Comparison of ENCODE assay signal across 13 cellular contexts in genomic region chr2:1726558-1726957, GRCh38.
"Had no signal": no experiment of that assay in that cellular context is flagged by ENCODE, and none has a peak within 500 bp of the region (broad histone marks: within the 10 kb centered on the region; RNA-seq: fewer than 3 reads in every experiment).

No MANE protein-coding gene starts in this region.

- H3K27ac ChIP-seq: cardiac muscle cell had no signal

- H3K4me3 Mint-ChIP-seq: activated CD8-positive, alpha-beta memory T cell treated with anti-CD3 and anti-CD28 coated beads, Interleukin-2, amount 10 ng/mL, durations not matched to agents 7 days and 5 days; activated naive CD8-positive, alpha-beta T cell treated with anti-CD3 and anti-CD28 coated beads, Interleukin-2, amount 10 ng/mL, durations not matched to agents 7 days and 5 days; effector memory CD8-positive, alpha-beta T cell; stimulated activated naive CD8-positive, alpha-beta T cell treated with anti-CD3 and anti-CD28 coated beads, Interleukin-15, amount 100 ng/mL, for 72 hours had no signal

- H3K27ac Mint-ChIP-seq: activated CD8-positive, alpha-beta memory T cell treated with anti-CD3 and anti-CD28 coated beads, Interleukin-2, amount 10 ng/mL, durations not matched to agents 7 days and 5 days; activated naive CD8-positive, alpha-beta T cell treated with anti-CD3 and anti-CD28 coated beads, Interleukin-2, amount 10 ng/mL, durations not matched to agents 7 days and 5 days; effector memory CD8-positive, alpha-beta T cell; stimulated activated naive CD8-positive, alpha-beta T cell treated with anti-CD3 and anti-CD28 coated beads, Interleukin-15, amount 100 ng/mL, for 72 hours had no signal

- H3K4me1 Mint-ChIP-seq: activated CD8-positive, alpha-beta memory T cell treated with anti-CD3 and anti-CD28 coated beads, Interleukin-2, amount 10 ng/mL, durations not matched to agents 7 days and 5 days; activated naive CD8-positive, alpha-beta T cell treated with anti-CD3 and anti-CD28 coated beads, Interleukin-2, amount 10 ng/mL, durations not matched to agents 7 days and 5 days; stimulated activated naive CD8-positive, alpha-beta T cell treated with anti-CD3 and anti-CD28 coated beads, Interleukin-15, amount 100 ng/mL, for 72 hours had no signal

- H3K27me3 ChIP-seq: cardiac muscle cell had no signal

- DNase-seq: activated CD4-positive, alpha-beta T cell treated with anti-CD3 and anti-CD28 coated beads, Interleukin-2, amount 50 U/mL, for 48 hours; activated CD4-positive, CD25-positive, alpha-beta regulatory T cell treated with anti-CD3 and anti-CD28 coated beads, Interleukin-2, amount 50 U/mL, for 72 hours; activated CD8-positive, alpha-beta memory T cell treated with anti-CD3 and anti-CD28 coated beads, Interleukin-2, amount 10 ng/mL, durations not matched to agents 7 days and 5 days; activated gamma-delta T cell treated with Interleukin-2 at 50 U/mL for 16 hours; activated naive CD8-positive, alpha-beta T cell treated with anti-CD3 and anti-CD28 coated beads, Interleukin-2, amount 10 ng/mL, durations not matched to agents 7 days and 5 days; effector memory CD8-positive, alpha-beta T cell; left colon; SK-N-SH; stimulated activated CD4-positive, alpha-beta T cell treated with anti-CD3 and anti-CD28 coated beads, Interleukin-15, amount 100 ng/mL, for 24 hours; stimulated activated CD4-positive, alpha-beta T cell treated with anti-CD3 and anti-CD28 coated beads, Interleukin-4, amount 100 ng/mL, for 4 hours had no signal

- H3K9me3 Mint-ChIP-seq: activated naive CD8-positive, alpha-beta T cell treated with anti-CD3 and anti-CD28 coated beads, Interleukin-2, amount 10 ng/mL, durations not matched to agents 7 days and 5 days; stimulated activated naive CD8-positive, alpha-beta T cell treated with anti-CD3 and anti-CD28 coated beads, Interleukin-15, amount 100 ng/mL, for 72 hours had no signal

- H3K27me3 Mint-ChIP-seq: activated CD8-positive, alpha-beta memory T cell treated with anti-CD3 and anti-CD28 coated beads, Interleukin-2, amount 10 ng/mL, durations not matched to agents 7 days and 5 days; activated naive CD8-positive, alpha-beta T cell treated with anti-CD3 and anti-CD28 coated beads, Interleukin-2, amount 10 ng/mL, durations not matched to agents 7 days and 5 days; effector memory CD8-positive, alpha-beta T cell had no signal

- H3K36me3 ChIP-seq: cardiac muscle cell, thoracic aorta had no signal

- H3K4me3 ChIP-seq: cardiac muscle cell had no signal

- H3K9me3 ChIP-seq: SK-N-SH, thoracic aorta had no signal

- H3K36me3 Mint-ChIP-seq: activated CD8-positive, alpha-beta memory T cell treated with anti-CD3 and anti-CD28 coated beads, Interleukin-2, amount 10 ng/mL, durations not matched to agents 7 days and 5 days; activated naive CD8-positive, alpha-beta T cell treated with anti-CD3 and anti-CD28 coated beads, Interleukin-2, amount 10 ng/mL, durations not matched to agents 7 days and 5 days had no signal

- ATAC-seq: activated CD8-positive, alpha-beta memory T cell treated with anti-CD3 and anti-CD28 coated beads, Interleukin-2, amount 10 ng/mL, durations not matched to agents 7 days and 5 days; effector memory CD8-positive, alpha-beta T cell; left colon; stimulated activated naive CD8-positive, alpha-beta T cell treated with anti-CD3 and anti-CD28 coated beads, Interleukin-15, amount 100 ng/mL, for 72 hours had no signal
